7 cellular contexts compared by ENCODE assay signal in genomic region chr22:49961601-49962011, GRCh38. TPM values are rescaled to one million over a fixed set of nuclear protein-coding genes. Genes with fewer than 3 reads are reported as not detected.
A peak's percentile ranks its signal among the peaks of the same experiment; 100 is the strongest.
DNase-seq lines count a peak whose midpoint lies in the region; ATAC-seq and TF ChIP-seq lines count a peak whose summit lies in the region.

No MANE protein-coding gene starts in this region.

- H3K4me3 Mint-ChIP-seq in activated naive CD8-positive, alpha-beta T cell treated with anti-CD3 and anti-CD28 coated beads for 36 hours = peak overlapping the region; percentile 92

- intact Hi-C loops in stomach (cut with DNase I; ENCODE audit: low total_unique reads) = no loop called here

- TF ChIP-seq EP300 in stomach (IDR thresholded peaks at IDR 0.05) = no peak

- H3K4me1 Mint-ChIP-seq in activated naive CD8-positive, alpha-beta T cell treated with anti-CD3 and anti-CD28 coated beads for 36 hours = peaks cover 25% of the 10 kb centered on the region

- H3K4me1 ChIP-seq in HUES6 (ENCODE audit: control insufficient read depth, insufficient read depth, low read length) (peaks cover 25% of the 10 kb centered on the region), stomach (peaks cover 49 to 75% (median 70%) of the 10 kb centered on the region in 4 donors)

- no peak for TF ChIP-seq CTCF in stomach (IDR thresholded peaks at IDR 0.05)

- no peaks in the 10 kb centered on the region for H3K27me3 Mint-ChIP-seq in activated naive CD8-positive, alpha-beta T cell treated with anti-CD3 and anti-CD28 coated beads for 36 hours

- H3K4me3 ChIP-seq in HUES6 (ENCODE audit: low read depth, low read length) = peak overlapping the region; percentile 90
- peak overlapping the region; percentile 83 for H3K4me3 ChIP-seq in iPS-18c (ENCODE audit: insufficient read depth, low read depth, low read length)
- H3K4me3 ChIP-seq in stomach = peak overlapping the region; percentile 81 to 99 (median 88)

- peak overlapping the region; percentile 84 for H3K9ac ChIP-seq in HUES6 (ENCODE audit: low read length)

- ATAC-seq in HG02642 (IDR thresholded peaks at IDR 0.05; ENCODE audit: poor library complexity, unreplicated experiment) = no peak

- no peak overlapping the region; the same call in 1 of the 2 replicates for H3K27ac ChIP-seq in HUES6 (ENCODE audit: low read depth, low read length)
- peak overlapping the region; percentile 94 to 98 (median 98) for H3K27ac ChIP-seq in stomach

- WGBS in stomach, 5 donors = 1 to 4% (median 2%) methylated on average over 18 to 49 of the region's 49 CpGs

- H3K27ac Mint-ChIP-seq in activated naive CD8-positive, alpha-beta T cell treated with anti-CD3 and anti-CD28 coated beads for 36 hours = peak overlapping the region; percentile 95

- no peak for TF ChIP-seq POLR2A in stomach (IDR thresholded peaks at IDR 0.05)

- DNase-seq in activated naive CD8-positive, alpha-beta T cell treated with anti-CD3 and anti-CD28 coated beads for 36 hours = no peak
- no peak for DNase-seq in stomach
- no peak for DNase-seq in NCI-H1092 treated with DMSO at 0.1 percent for 48 hours (lab: John Stamatoyannopoulos, UW)
- DNase-seq in AG08396 (ENCODE audit: low spot score) = no peak

- H3K9me3 ChIP-seq in HUES6 (ENCODE audit: control insufficient read depth, insufficient read depth, low read depth, low read length) = no peaks in the 10 kb centered on the region
- no peaks in the 10 kb centered on the region for H3K9me3 ChIP-seq in iPS-18c (ENCODE audit: control insufficient read depth, insufficient read depth, low read length)
- no peaks in the 10 kb centered on the region for H3K9me3 ChIP-seq in stomach

- H3K27me3 ChIP-seq in HUES6 (ENCODE audit: control insufficient read depth, insufficient read depth, low read length) = no peaks in the 10 kb centered on the region; the same call in 1 of the 2 replicates
- H3K27me3 ChIP-seq in stomach = no peaks in the 10 kb centered on the region

- H3K9me3 Mint-ChIP-seq in activated naive CD8-positive, alpha-beta T cell treated with anti-CD3 and anti-CD28 coated beads for 36 hours = no peaks in the 10 kb centered on the region

- H3K36me3 ChIP-seq in HUES6 (ENCODE audit: control insufficient read depth, insufficient read depth, low read length) = peaks cover 22% of the 10 kb centered on the region
- peaks cover 35 to 43% (median 39%) of the 10 kb centered on the region in 4 donors for H3K36me3 ChIP-seq in stomach

- peaks cover 33% of the 10 kb centered on the region for H3K36me3 Mint-ChIP-seq in activated naive CD8-positive, alpha-beta T cell treated with anti-CD3 and anti-CD28 coated beads for 36 hours

RNA-seq across cellular contexts. Expression of gene PIM3, which starts 1.0 kb away (rescaled TPM):
- 100 to 1,000 TPM; 134 to 137 TPM for total RNA-seq in activated naive CD8-positive, alpha-beta T cell treated with anti-CD3 and anti-CD28 coated beads for 36 hours
- 100 to 1,000 TPM in 3 of 5 donors, 10 to 100 TPM in 2; 51.9 to 802 (median 298) TPM for total RNA-seq in stomach
- polyA plus RNA-seq in stomach = 10 to 100 TPM; 75.6 to 87.6 (median 81.6) TPM

RNA-seq across cellular contexts. Expression of gene CRELD2, which starts 43.2 kb away (rescaled TPM):
- 10 to 100 TPM; 32.6 to 34.8 TPM for total RNA-seq in activated naive CD8-positive, alpha-beta T cell treated with anti-CD3 and anti-CD28 coated beads for 36 hours
- 10 to 100 TPM; 35.4 to 83.0 (median 81.1) TPM for total RNA-seq in stomach
- polyA plus RNA-seq in stomach = 10 to 100 TPM; 19.4 to 30.4 (median 29.0) TPM

RNA-seq across cellular contexts. Expression of gene ALG12, which starts 43.4 kb away (rescaled TPM):
- total RNA-seq in activated naive CD8-positive, alpha-beta T cell treated with anti-CD3 and anti-CD28 coated beads for 36 hours = 10 to 100 TPM; 14.5 to 15.2 TPM
- 10 to 100 TPM in 2 of 5 donors, 1 to 10 TPM in 3; 2.3 to 30.7 (median 9.4) TPM for total RNA-seq in stomach
- polyA plus RNA-seq in stomach = 1 to 10 TPM; 3.8 to 9.2 (median 8.8) TPM

RNA-seq across cellular contexts. Expression of gene IL17REL, which starts 51.0 kb away (rescaled TPM):
- not detected for total RNA-seq in activated naive CD8-positive, alpha-beta T cell treated with anti-CD3 and anti-CD28 coated beads for 36 hours
- total RNA-seq in stomach = 1 to 10 TPM in 1 of 5 donors, under 1 TPM in 2, not detected in 2; 0.87 to 1.2 (median 0.92) TPM
- polyA plus RNA-seq in stomach = under 1 TPM in 1 of 3 donors, not detected in 2; 0.03 TPM
